In genomic region chr4:40621229-40621591, GRCh38 we compare ENCODE assay signal across 9 cellular contexts. TPM values are rescaled to one million over a fixed set of nuclear protein-coding genes. Genes with fewer than 3 reads are reported as not detected.
DNase-seq lines count a peak whose midpoint lies in the region; ATAC-seq and TF ChIP-seq lines count a peak whose summit lies in the region.
"Had no signal": no experiment of that assay in that cellular context is flagged by ENCODE, and none has a peak within 500 bp of the region (broad histone marks: within the 10 kb centered on the region; RNA-seq: fewer than 3 reads in every experiment).

No MANE protein-coding gene starts in this region.

- intact Hi-C loops in left ventricle myocardium inferior (cut with micrococcal nuclease) = no loop called here

- H3K9me3 Mint-ChIP-seq in endothelial cell (ENCODE audit: unreplicated experiment) = no peaks in the 10 kb centered on the region
- H3K9me3 Mint-ChIP-seq in activated T-helper 17 cell treated with anti-CD3 and anti-CD28 coated beads, Interleukin-2, amount 50 U/mL, for 72 hours = no peaks in the 10 kb centered on the region

- ATAC-seq in activated T-helper 17 cell treated with anti-CD3 and anti-CD28 coated beads, Interleukin-2, amount 50 U/mL, for 72 hours (replicated peaks) = no peak

- H3K4me3 Mint-ChIP-seq in endothelial cell (ENCODE audit: unreplicated experiment) = no peak overlapping the region
- no peak overlapping the region for H3K4me3 Mint-ChIP-seq in activated T-helper 17 cell treated with anti-CD3 and anti-CD28 coated beads, Interleukin-2, amount 50 U/mL, for 72 hours

- WGBS in HUES64 = 72% methylated on average over 4 of the region's 4 CpGs
- WGBS in thymus = 70% methylated on average over 4 of the region's 4 CpGs

- H3K27me3 ChIP-seq in HUES64 (ENCODE audit: insufficient read depth, low read length) = no peaks in the 10 kb centered on the region
- no peaks in the 10 kb centered on the region for H3K27me3 ChIP-seq in thymus (ENCODE audit: control insufficient read depth, insufficient read depth)
- peaks cover 46% of the 10 kb centered on the region for H3K27me3 ChIP-seq in left ventricle myocardium inferior (ENCODE audit: low read depth)
- H3K27me3 ChIP-seq: SJSA1 had no signal

- TF ChIP-seq CTCF in endothelial cell (IDR thresholded peaks at IDR 0.05; ENCODE audit: unreplicated experiment) (no peak), left ventricle myocardium inferior (IDR thresholded peaks at IDR 0.05; ENCODE audit: borderline replicate concordance) (no peak)

- no peak overlapping the region for H3K4me3 ChIP-seq in HUES64 (ENCODE audit: low read length)
- H3K4me3 ChIP-seq in thymus (ENCODE audit: low read length) = no peak overlapping the region
- H3K4me3 ChIP-seq in left ventricle myocardium inferior = no peak overlapping the region
- H3K4me3 ChIP-seq: SJSA1 had no signal

- peaks cover 9% of the 10 kb centered on the region for H3K4me1 Mint-ChIP-seq in endothelial cell (ENCODE audit: unreplicated experiment)
- peaks cover 11% of the 10 kb centered on the region for H3K4me1 Mint-ChIP-seq in activated T-helper 17 cell treated with anti-CD3 and anti-CD28 coated beads, Interleukin-2, amount 50 U/mL, for 72 hours

- no peaks in the 10 kb centered on the region for H3K27me3 Mint-ChIP-seq in endothelial cell (ENCODE audit: unreplicated experiment)
- peaks cover 11% of the 10 kb centered on the region for H3K27me3 Mint-ChIP-seq in activated T-helper 17 cell treated with anti-CD3 and anti-CD28 coated beads, Interleukin-2, amount 50 U/mL, for 72 hours

- H3K9ac ChIP-seq in HUES64 (ENCODE audit: low read depth, low read length) = no peak overlapping the region

- H3K36me3 ChIP-seq in HUES64 (ENCODE audit: insufficient read depth, low read length) (peaks cover 5% of the 10 kb centered on the region; the same call in 1 of the 2 replicates), thymus (ENCODE audit: control insufficient read depth, insufficient read depth) (no peaks in the 10 kb centered on the region), left ventricle myocardium inferior (no peaks in the 10 kb centered on the region)
- H3K36me3 ChIP-seq: SJSA1 had no signal

- peak overlapping the region; percentile 75 for H3K27ac ChIP-seq in HUES64 (ENCODE audit: low read depth, low read length)
- peak overlapping the region; percentile 33 for H3K27ac ChIP-seq in thymus (ENCODE audit: low read depth)
- no peak overlapping the region for H3K27ac ChIP-seq in left ventricle myocardium inferior (replicated peaks)
- H3K27ac ChIP-seq: SJSA1 had no signal

- peak overlapping the region; percentile 2 for H3K27ac Mint-ChIP-seq in endothelial cell (ENCODE audit: unreplicated experiment)
- no peak overlapping the region for H3K27ac Mint-ChIP-seq in activated T-helper 17 cell treated with anti-CD3 and anti-CD28 coated beads, Interleukin-2, amount 50 U/mL, for 72 hours

- H3K9me3 ChIP-seq in HUES64 (ENCODE audit: insufficient read depth, low read depth, low read length) = no peaks in the 10 kb centered on the region
- H3K9me3 ChIP-seq in thymus (ENCODE audit: control insufficient read depth) = no peaks in the 10 kb centered on the region
- no peaks in the 10 kb centered on the region for H3K9me3 ChIP-seq in left ventricle myocardium inferior (replicated peaks)
- H3K9me3 ChIP-seq: SJSA1 had no signal

- peaks cover 26% of the 10 kb centered on the region for H3K4me1 ChIP-seq in HUES64 (ENCODE audit: insufficient read depth, low read length)
- no peaks in the 10 kb centered on the region for H3K4me1 ChIP-seq in thymus (ENCODE audit: control insufficient read depth, insufficient read depth, low read length)
- no peaks in the 10 kb centered on the region for H3K4me1 ChIP-seq in left ventricle myocardium inferior

- DNase-seq in NCI-H510A treated with DMSO at 0.1 percent for 48 hours (lab: John Stamatoyannopoulos, UW) (peak; percentile 23), NCI-H510A (lab: John Stamatoyannopoulos, UW) (no peak), endothelial cell (ENCODE audit: low spot score) (no peak), left ventricle myocardium inferior (no peak)
- no peak for DNase-seq in stimulated activated CD4-positive, alpha-beta T cell treated with anti-CD3 and anti-CD28 coated beads, Interleukin-4, amount 100 ng/mL, for 4 hours

- H3K36me3 Mint-ChIP-seq in endothelial cell (ENCODE audit: low read depth, unreplicated experiment) = no peaks in the 10 kb centered on the region
- H3K36me3 Mint-ChIP-seq in activated T-helper 17 cell treated with anti-CD3 and anti-CD28 coated beads, Interleukin-2, amount 50 U/mL, for 72 hours (ENCODE audit: low read depth) = no peaks in the 10 kb centered on the region

RNA-seq across cellular contexts. Expression of gene RBM47, which starts 8.5 kb away (rescaled TPM):
- polyA plus RNA-seq in HUES64 (2013, experiment 1 of 2) = 37.5 TPM
- 33.2 TPM for polyA plus RNA-seq in HUES64 (2013, experiment 2 of 2)
- total RNA-seq in endothelial cell (ENCODE audit: unreplicated experiment) (4.6 TPM), left ventricle myocardium inferior (2.7 TPM)
- 13.1 TPM for polyA plus RNA-seq in thymus
- under 1 TPM; 0.22 to 0.48 TPM for total RNA-seq in activated T-helper 17 cell treated with anti-CD3 and anti-CD28 coated beads, Interleukin-2, amount 50 U/mL, for 72 hours
